17 cellular contexts compared by ENCODE assay signal in the genomic region with DNA sequence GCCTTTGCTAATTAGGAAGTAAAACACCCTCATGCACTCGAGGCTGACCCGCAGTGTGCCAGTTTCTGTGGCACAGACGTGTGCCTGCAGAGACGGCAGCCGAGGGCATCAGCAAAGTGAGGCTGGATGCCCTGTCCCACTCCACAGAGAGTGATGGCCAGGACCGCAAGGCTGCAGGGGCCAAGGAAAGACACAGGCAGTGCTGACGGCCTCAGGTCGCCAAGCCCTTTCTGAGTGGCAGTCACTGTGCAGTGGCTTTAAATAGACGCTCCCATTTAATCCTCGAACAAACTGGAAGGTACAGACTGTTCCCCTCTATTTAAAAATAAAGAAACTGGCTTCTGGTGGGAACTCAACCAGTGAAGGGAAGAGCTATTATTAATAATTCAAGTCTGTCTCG.
"Had no signal": no experiment of that assay in that cellular context is flagged by ENCODE, and none has a peak within 500 bp of the region (broad histone marks: within the 10 kb centered on the region; RNA-seq: fewer than 3 reads in every experiment).

No MANE protein-coding gene starts in this region.

- H3K27me3 ChIP-seq: esophagus squamous epithelium, testis, transverse colon had no signal

- H3K27ac Mint-ChIP-seq: naive thymus-derived CD4-positive, alpha-beta T cell; nephron progenitor cell; stimulated activated effector memory CD8-positive, alpha-beta T cell treated with anti-CD3 and anti-CD28 coated beads, Interleukin-12 subunit alpha, Interleukin-12 subunit beta, amount 100 ng/mL, for 72 hours had no signal

- H3K4me1 Mint-ChIP-seq: central memory CD8-positive, alpha-beta T cell; naive thymus-derived CD4-positive, alpha-beta T cell; nephron progenitor cell; stimulated activated effector memory CD8-positive, alpha-beta T cell treated with anti-CD3 and anti-CD28 coated beads, Interleukin-12 subunit alpha, Interleukin-12 subunit beta, amount 100 ng/mL, for 72 hours had no signal

- H3K4me1 ChIP-seq: esophagus squamous epithelium, parathyroid adenoma, prostate gland, testis, transverse colon had no signal

- H3K36me3 ChIP-seq: esophagus squamous epithelium, prostate gland, transverse colon had no signal

- H3K27ac ChIP-seq: esophagus squamous epithelium, parathyroid adenoma, prostate gland, testis, transverse colon had no signal

- H3K4me3 ChIP-seq: esophagus squamous epithelium, prostate gland, testis, transverse colon had no signal

- FAIRE-seq: colon, keratinocyte had no signal

- ATAC-seq: naive thymus-derived CD4-positive, alpha-beta T cell; stimulated activated effector memory CD8-positive, alpha-beta T cell treated with anti-CD3 and anti-CD28 coated beads, Interleukin-12 subunit alpha, Interleukin-12 subunit beta, amount 100 ng/mL, for 72 hours; stimulated activated naive CD8-positive, alpha-beta T cell treated with anti-CD3 and anti-CD28 coated beads, Interleukin-15, Interleukin-2, amounts not matched to agents 100 U/mL and 50 U/mL, for 24 hours had no signal

- H3K27me3 Mint-ChIP-seq: central memory CD8-positive, alpha-beta T cell had no signal

- H3K9me3 ChIP-seq: esophagus squamous epithelium, prostate gland, testis, transverse colon had no signal

- DNase-seq: dermis blood vessel endothelial cell; esophagus squamous epithelium; foreskin fibroblast; mesendoderm; naive thymus-derived CD4-positive, alpha-beta T cell; nephron progenitor cell; stimulated activated CD4-positive, alpha-beta T cell treated with anti-CD3 and anti-CD28 coated beads, Interleukin-4, amount 100 ng/mL, for 1 hour; stimulated activated CD8-positive, alpha-beta memory T cell treated with anti-CD3 and anti-CD28 coated beads, Interleukin-4, amount 100 ng/mL, for 48 hours; stimulated activated naive CD8-positive, alpha-beta T cell treated with anti-CD3 and anti-CD28 coated beads, Interleukin-15, Interleukin-2, amounts not matched to agents 100 U/mL and 50 U/mL, for 24 hours; testis; transverse colon had no signal

- H3K36me3 Mint-ChIP-seq: naive thymus-derived CD4-positive, alpha-beta T cell; stimulated activated effector memory CD8-positive, alpha-beta T cell treated with anti-CD3 and anti-CD28 coated beads, Interleukin-12 subunit alpha, Interleukin-12 subunit beta, amount 100 ng/mL, for 72 hours had no signal

- H3K4me3 Mint-ChIP-seq: central memory CD8-positive, alpha-beta T cell; naive thymus-derived CD4-positive, alpha-beta T cell; nephron progenitor cell; stimulated activated effector memory CD8-positive, alpha-beta T cell treated with anti-CD3 and anti-CD28 coated beads, Interleukin-12 subunit alpha, Interleukin-12 subunit beta, amount 100 ng/mL, for 72 hours had no signal
